ENCODE assay signal across 9 cellular contexts in the genomic region with DNA sequence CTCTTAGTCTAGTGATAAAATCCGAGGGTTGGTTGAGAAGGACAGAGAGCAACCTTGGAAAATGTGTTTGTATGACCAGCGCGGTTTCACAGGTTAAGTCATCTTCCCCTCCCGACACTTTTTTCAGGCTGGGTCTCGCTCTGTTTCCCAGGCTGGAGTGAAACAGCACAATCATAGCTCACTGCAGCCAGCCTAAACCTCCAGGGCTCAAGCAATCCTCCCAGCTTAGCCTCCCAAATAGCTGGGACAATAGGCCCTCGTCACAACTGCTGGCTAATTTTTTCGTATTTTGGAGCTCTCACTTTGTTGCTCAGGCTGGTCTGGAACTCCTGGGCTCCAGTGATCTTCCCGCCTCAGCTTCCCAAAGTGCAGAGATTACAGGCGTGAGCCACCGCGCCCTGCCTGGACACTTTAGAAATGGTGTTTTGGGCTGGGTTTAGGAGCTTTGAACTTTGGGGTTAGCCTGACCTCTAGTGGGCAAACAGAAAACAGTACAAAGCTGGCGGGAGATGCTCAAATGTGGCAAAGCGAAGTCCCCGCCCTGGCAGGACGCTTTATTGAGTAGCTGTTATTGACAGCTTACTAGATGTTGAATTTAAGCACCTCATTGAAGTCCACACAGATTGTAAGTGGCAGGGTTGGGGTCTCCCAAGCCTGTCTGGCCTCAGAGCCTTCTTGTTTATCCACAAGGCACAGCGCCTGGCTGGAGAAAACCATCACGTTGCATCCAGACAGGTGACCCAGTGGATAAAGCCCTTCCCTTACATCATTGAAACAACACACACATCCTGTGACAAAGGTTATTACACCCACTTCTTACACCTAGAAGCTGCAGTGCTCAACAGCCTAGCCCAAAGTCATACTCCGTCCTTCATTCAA. TPM values are rescaled to one million over a fixed set of nuclear protein-coding genes. Genes with fewer than 3 reads are reported as not detected.
DNase-seq lines count a peak whose midpoint lies in the region; ATAC-seq, FAIRE-seq and TF ChIP-seq lines count a peak whose summit lies in the region.
"Had no signal": no experiment of that assay in that cellular context is flagged by ENCODE, and none has a peak within 500 bp of the region (broad histone marks: within the 10 kb centered on the region; RNA-seq: fewer than 3 reads in every experiment).

No MANE protein-coding gene starts in this region.

- peak; percentile 8 for DNase-seq in DMS79 (lab: John Stamatoyannopoulos, UW)
- peak; percentile 31 for DNase-seq in NCI-H748 treated with DMSO at 0.1 percent for 48 hours (lab: John Stamatoyannopoulos, UW)
- DNase-seq in activated CD8-positive, alpha-beta T cell treated with anti-CD3 and anti-CD28 coated beads, Interleukin-2, amount 10 ng/mL, durations not matched to agents 7 days and 5 days, result peak; percentile 75
- peak; percentile 38 to 72 for DNase-seq in H1 (ENCODE audit: low read depth in 1 of 2, low spot score in 2 of 2)
- peak in 2 of 3 donors; percentile 28 to 57 for DNase-seq in mucosa of descending colon
- peak; percentile 14 for DNase-seq in stimulated activated CD8-positive, alpha-beta memory T cell treated with anti-CD3 and anti-CD28 coated beads, Interleukin-7, amount 100 ng/mL, for 48 hours (ENCODE audit: extremely low read depth in 1 of 2, low read depth in 1 of 2)

- no peaks in the 10 kb centered on the region for H3K4me1 Mint-ChIP-seq in activated CD8-positive, alpha-beta T cell treated with anti-CD3 and anti-CD28 coated beads, Interleukin-2, amount 10 ng/mL, durations not matched to agents 7 days and 5 days (ENCODE audit: low read depth)

- H3K9ac ChIP-seq in H1 (replicated peaks in 1 of 4; ENCODE audit: extremely low read depth in 1 of 4, low read depth in 3 of 4, low read length in 3 of 4), result no peak overlapping the region

- no peak overlapping the region for H3K14ac ChIP-seq in H1 (ENCODE audit: insufficient read length)

- peak; percentile 95 to 98 for TF ChIP-seq RAD21 in H1 (IDR thresholded peaks at IDR 0.05 in 1 of 2, conservative IDR thresholded peaks at IDR 0.05 in 1 of 2; ENCODE audit: low read depth in 2 of 2, low read length in 2 of 2)

- no peak overlapping the region for H3K56ac ChIP-seq in H1 (replicated peaks; ENCODE audit: insufficient read length, low read depth, low read length)

- H2BK15ac ChIP-seq in H1 (ENCODE audit: low read length), result 0 out of 2 replicates have a peak overlapping the region, but pooled peaks have one; percentile 61

- peak; percentile 58 to 92 (median 84) for TF ChIP-seq CTCF in H1 (IDR thresholded peaks at IDR 0.05; ENCODE audit: control extremely low read depth in 1 of 3, insufficient read depth in 1 of 3, low read depth in 1 of 3, low read length in 3 of 3)
- peak; percentile 29 for TF ChIP-seq CTCF in mucosa of descending colon (IDR thresholded peaks at IDR 0.05)

- intact Hi-C loops in mucosa of descending colon (cut with DNase I, micrococcal nuclease), result no loop called here

- no peak for TF ChIP-seq POLR2A in H1 (IDR thresholded peaks at IDR 0.05; ENCODE audit: control extremely low read depth in 1 of 2, low read depth in 2 of 2, low read length in 2 of 2)

- 51% methylated on average over 18 of the region's 18 CpGs; no CpG with 5 or more reads in 1 of the 2 experiments for WGBS in H1 (ENCODE audit: extremely low coverage in 1 of 2, insufficient coverage in 1 of 2, insufficient read length in 1 of 2, insufficient replicate concordance in 2 of 2, low coverage in 1 of 2, low lambda C conversion rate in 2 of 2, missing lambda C conversion rate in 1 of 2), 2 experiments

- POLR2A ChIA-PET in activated CD8-positive, alpha-beta T cell treated with anti-CD3 and anti-CD28 coated beads, Interleukin-2, amount 10 ng/mL, durations not matched to agents 7 days and 5 days (lab: Charles Lee), result interaction anchor here (0.6 kb wide), 1 partner anchor 451 kb away, joined by 3 read pairs; no protein-coding TSS in a partner anchor
- POLR2A ChIA-PET in H1 (lab: Charles Lee; ENCODE audit: partially characterized antibody), result interaction anchor here (0.6 kb wide), 1 partner anchor 322 kb away, joined by 3 read pairs; no protein-coding TSS in a partner anchor

- H3K4me2 ChIP-seq in H1 (ENCODE audit: insufficient read depth in 1 of 2, low read depth in 2 of 2, low read length in 2 of 2), result no peak overlapping the region

- H3K23ac ChIP-seq in H1 (ENCODE audit: insufficient read length), result no peak overlapping the region

- H4K91ac ChIP-seq in H1 (replicated peaks; ENCODE audit: insufficient read length, low read length), result no peak overlapping the region

- no peak overlapping the region for H3K27ac Mint-ChIP-seq in activated CD8-positive, alpha-beta T cell treated with anti-CD3 and anti-CD28 coated beads, Interleukin-2, amount 10 ng/mL, durations not matched to agents 7 days and 5 days

- CTCF ChIA-PET in activated CD8-positive, alpha-beta T cell treated with anti-CD3 and anti-CD28 coated beads, Interleukin-2, amount 10 ng/mL, durations not matched to agents 7 days and 5 days (lab: Charles Lee), result interaction anchor here (0.6 to 4.2 kb wide), 43 partner anchors 10 to 826 kb away, joined by 3 to 43 read pairs (median 4); partner anchors contain the start of genes PLK1 and RBBP6
- CTCF ChIA-PET in H1 (lab: Charles Lee; ENCODE audit: partially characterized antibody), result interaction anchor here (0.6 to 6.4 kb wide), 69 partner anchors 9 to 760 kb away, joined by 3 to 55 read pairs (median 4); partner anchors contain the start of gene CACNG3

- H3K27ac ChIP-seq in H1 (ENCODE audit: low read depth, low read length), result no peak overlapping the region

- H3K4me1 ChIP-seq in H1 (replicated peaks in 1 of 4; ENCODE audit: control insufficient read depth in 3 of 4, insufficient read depth in 4 of 4, low read length in 3 of 4), result no peaks in the 10 kb centered on the region
- no peaks in the 10 kb centered on the region for H3K4me1 ChIP-seq in mucosa of descending colon (ENCODE audit: low read depth)

- no peak overlapping the region for H2BK20ac ChIP-seq in H1 (ENCODE audit: low read length)

- H2BK5ac ChIP-seq in H1 (ENCODE audit: low read depth, low read length), result no peak overlapping the region

- H3K4me3 Mint-ChIP-seq in activated CD8-positive, alpha-beta T cell treated with anti-CD3 and anti-CD28 coated beads, Interleukin-2, amount 10 ng/mL, durations not matched to agents 7 days and 5 days, result no peak overlapping the region

- H3K27me3 ChIP-seq in H1 (replicated peaks in 1 of 4; ENCODE audit: control insufficient read depth in 3 of 4, extremely low read depth in 1 of 4, insufficient read depth in 3 of 4, low read length in 3 of 4), result no peaks in the 10 kb centered on the region; a peak in 1 of 7 replicates

- TF ChIP-seq EP300 in H1 (IDR thresholded peaks at IDR 0.05; ENCODE audit: borderline replicate concordance in 1 of 2, low read depth in 2 of 2, low read length in 2 of 2), result no peak

- H3K9me3 ChIP-seq in H1 (ENCODE audit: insufficient read depth in 2 of 2, low read depth in 1 of 2, low read length in 1 of 2), result no peaks in the 10 kb centered on the region
- no peaks in the 10 kb centered on the region for H3K9me3 ChIP-seq in mucosa of descending colon

- H3K4ac ChIP-seq in H1 (replicated peaks; ENCODE audit: insufficient read length, low read depth, low read length), result no peak overlapping the region

- H2BK120ac ChIP-seq in H1 (replicated peaks; ENCODE audit: low read depth, low read length), result no peak overlapping the region

- H2AFZ ChIP-seq in H1 (ENCODE audit: low read length), result peak overlapping the region; percentile 30; the same call in 1 of the 2 replicates

- no peak overlapping the region for H4K8ac ChIP-seq in H1 (ENCODE audit: extremely low read depth, insufficient read depth, low read length)

- H3K4me3 ChIP-seq in H1 (ENCODE audit: extremely low read depth in 1 of 4, insufficient read depth in 2 of 4, low read depth in 3 of 4, low read length in 4 of 4), result no peak overlapping the region
- no peak overlapping the region for H3K4me3 ChIP-seq in mucosa of descending colon

- no peaks in the 10 kb centered on the region for H3K36me3 ChIP-seq in H1 (ENCODE audit: control insufficient read depth in 2 of 4, insufficient read depth in 4 of 4, low read length in 3 of 4)
- no peaks in the 10 kb centered on the region for H3K36me3 ChIP-seq in mucosa of descending colon (ENCODE audit: low read depth)

- H3K18ac ChIP-seq in H1 (ENCODE audit: extremely low read depth, low read length), result no peak overlapping the region

- no peak overlapping the region for H2AK5ac ChIP-seq in H1 (ENCODE audit: low read depth, low read length)

- H3K79me2 ChIP-seq in H1 (ENCODE audit: control insufficient read depth in 1 of 2, insufficient read depth in 2 of 2, low read length in 2 of 2), result no peaks in the 10 kb centered on the region

- no peak overlapping the region; the same call in 1 of the 2 replicates for H2BK12ac ChIP-seq in H1 (ENCODE audit: low read depth, low read length)

- ATAC-seq in HG02759 (IDR thresholded peaks at IDR 0.05; ENCODE audit: unreplicated experiment), result peak; percentile 65
- peak; percentile 93 for ATAC-seq in activated CD8-positive, alpha-beta T cell treated with anti-CD3 and anti-CD28 coated beads, Interleukin-2, amount 10 ng/mL, durations not matched to agents 7 days and 5 days
- ATAC-seq in mucosa of descending colon, result peak; percentile 89
- no peak for ATAC-seq in GM21367 (IDR thresholded peaks at IDR 0.05; ENCODE audit: unreplicated experiment)

- peaks cover 8% of the 10 kb centered on the region for H3K27me3 Mint-ChIP-seq in activated CD8-positive, alpha-beta T cell treated with anti-CD3 and anti-CD28 coated beads, Interleukin-2, amount 10 ng/mL, durations not matched to agents 7 days and 5 days (ENCODE audit: low read depth)

- H4K5ac ChIP-seq in H1 (ENCODE audit: insufficient read length, low read depth, low read length), result no peak overlapping the region

- H3K23me2 ChIP-seq in H1 (ENCODE audit: low read depth, low read length), result no peaks in the 10 kb centered on the region

- H3K9me3 Mint-ChIP-seq in activated CD8-positive, alpha-beta T cell treated with anti-CD3 and anti-CD28 coated beads, Interleukin-2, amount 10 ng/mL, durations not matched to agents 7 days and 5 days (ENCODE audit: insufficient read depth), result no peaks in the 10 kb centered on the region

- no peaks in the 10 kb centered on the region for H4K20me1 ChIP-seq in H1 (replicated peaks in 1 of 2; ENCODE audit: control insufficient read depth in 1 of 2, insufficient read depth in 2 of 2, low read length in 2 of 2)

- no peaks in the 10 kb centered on the region for H3K36me3 Mint-ChIP-seq in activated CD8-positive, alpha-beta T cell treated with anti-CD3 and anti-CD28 coated beads, Interleukin-2, amount 10 ng/mL, durations not matched to agents 7 days and 5 days (ENCODE audit: low read depth)

- peak; percentile 90 for FAIRE-seq in H1 (lab: Jason Lieb, UNC)
- FAIRE-seq: colon had no signal

- no peaks in the 10 kb centered on the region for H3K79me1 ChIP-seq in H1 (ENCODE audit: low read depth, low read length)

RNA-seq across cellular contexts. Expression of gene RBBP6, which starts 34.7 kb away (rescaled TPM):
- 10 to 100 TPM; 56.5 to 57.1 TPM for total RNA-seq in activated CD8-positive, alpha-beta T cell treated with anti-CD3 and anti-CD28 coated beads, Interleukin-2, amount 10 ng/mL, durations not matched to agents 7 days and 5 days
- total RNA-seq in H1 (2021; fragmentation: NEBNext Ultra II Directional; extraction: Animal tissue kit (Norgen Biotek cat#: 25700)), result 53.6 and 54.5 TPM in 2 replicates
- 20.2 and 22.5 TPM in 2 replicates for polyA plus RNA-seq in H1 (2011; rRNA removed)
- polyA plus RNA-seq in H1 (2011; cell fraction: cytosol; rRNA removed), result 26.2 TPM
- 33.9 TPM for polyA plus RNA-seq in H1 (2011; cell fraction: nucleus; rRNA removed)
- polyA plus RNA-seq in H1 (2012, experiment 1 of 2), result 22.6 to 42.1 TPM (median 26.0 TPM) in 4 replicates
- 8.8 TPM for polyA plus RNA-seq in H1 (2012, experiment 2 of 2)
- 66.5 TPM for polyA plus RNA-seq in H1 (2013, experiment 1 of 2)
- polyA plus RNA-seq in H1 (2013, experiment 2 of 2), result 67.4 TPM
- 47.5 and 60.1 TPM in 2 replicates for polyA minus RNA-seq in H1 (2011; rRNA and poly(A)+ RNA removed)
- 30.9 TPM for polyA minus RNA-seq in H1 (2011; cell fraction: cytosol; rRNA and poly(A)+ RNA removed)
- 109 TPM for polyA minus RNA-seq in H1 (2011; cell fraction: nucleus; rRNA and poly(A)+ RNA removed)
- total RNA-seq in mucosa of descending colon, result 10 to 100 TPM; 36.3 to 61.5 (median 37.4) TPM

Comparison
In these comparisons a context has a peak if more than half of its experiments do, and no peak if none do; other contexts are left out.
1. DNase-seq: peak in every context shown above with its lines; median percentile 75 in activated CD8-positive, alpha-beta T cell treated with anti-CD3 and anti-CD28 coated beads, Interleukin-2, amount 10 ng/mL, durations not matched to agents 7 days and 5 days; 55 in H1; 42 in mucosa of descending colon; 31 in NCI-H748 treated with DMSO at 0.1 percent for 48 hours; 14 in stimulated activated CD8-positive, alpha-beta memory T cell treated with anti-CD3 and anti-CD28 coated beads, Interleukin-7, amount 100 ng/mL, for 48 hours; 8 in DMS79.